9 cellular contexts compared by ENCODE assay signal in the genomic region with DNA sequence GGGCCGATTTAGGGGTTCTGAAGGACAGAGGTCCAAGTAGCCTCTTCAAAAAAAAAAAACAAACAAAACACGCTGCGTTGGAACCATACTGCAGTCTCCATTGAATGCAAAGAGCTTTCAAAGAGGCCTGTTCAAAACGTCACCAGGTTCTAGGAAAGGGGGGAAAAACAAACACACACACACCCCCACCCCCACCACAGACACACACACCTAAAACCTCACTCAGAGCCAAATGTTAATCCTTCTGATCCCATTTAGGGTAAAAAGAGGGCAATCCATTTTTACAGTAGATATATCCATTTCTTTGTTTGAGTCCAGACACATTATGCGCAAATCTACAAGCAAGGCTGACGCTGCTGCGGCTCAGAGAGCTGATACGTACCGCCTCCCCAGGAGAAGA. TPM values are rescaled to one million over a fixed set of nuclear protein-coding genes. Genes with fewer than 3 reads are reported as not detected.
DNase-seq lines count a peak whose midpoint lies in the region; ATAC-seq and TF ChIP-seq lines count a peak whose summit lies in the region.
"Had no signal": no experiment of that assay in that cellular context is flagged by ENCODE, and none has a peak within 500 bp of the region (broad histone marks: within the 10 kb centered on the region; RNA-seq: fewer than 3 reads in every experiment).

No MANE protein-coding gene starts in this region.

- H3K27me3 ChIP-seq in iPS-20b (ENCODE audit: insufficient read depth, low read length): peaks cover 32% of the 10 kb centered on the region
- H3K27me3 ChIP-seq in upper lobe of left lung: no peaks in the 10 kb centered on the region

- H3K9ac ChIP-seq in iPS-20b (ENCODE audit: low read depth, low read length): no peak overlapping the region

- TF ChIP-seq EP300 in upper lobe of left lung (IDR thresholded peaks at IDR 0.05): no peak

- H3K4me1 ChIP-seq in iPS-20b (ENCODE audit: insufficient read depth, low read length): no peaks in the 10 kb centered on the region
- peaks cover 0 to 6% (median 2%) of the 10 kb centered on the region in 4 donors for H3K4me1 ChIP-seq in upper lobe of left lung

- H3K9me3 Mint-ChIP-seq in activated naive CD4-positive, alpha-beta T cell treated with anti-CD3 and anti-CD28 coated beads, Interleukin-2, amount 50 U/mL, for 24 hours: no peaks in the 10 kb centered on the region
- H3K9me3 Mint-ChIP-seq in activated CD8-positive, alpha-beta T cell treated with anti-CD3 and anti-CD28 coated beads, Interleukin-2, amount 10 ng/mL, durations not matched to agents 7 days and 5 days (ENCODE audit: insufficient read depth): no peaks in the 10 kb centered on the region

- POLR2A ChIA-PET in activated CD8-positive, alpha-beta T cell treated with anti-CD3 and anti-CD28 coated beads, Interleukin-2, amount 10 ng/mL, durations not matched to agents 7 days and 5 days (lab: Charles Lee): interaction anchor here (1.3 to 1.9 kb wide), 4 partner anchors 21 to 88 kb away, joined by 3 to 16 read pairs (median 5); a partner anchor contains a TSS

- peaks cover 6% of the 10 kb centered on the region for H3K36me3 Mint-ChIP-seq in activated naive CD4-positive, alpha-beta T cell treated with anti-CD3 and anti-CD28 coated beads, Interleukin-2, amount 50 U/mL, for 24 hours
- H3K36me3 Mint-ChIP-seq in activated CD8-positive, alpha-beta T cell treated with anti-CD3 and anti-CD28 coated beads, Interleukin-2, amount 10 ng/mL, durations not matched to agents 7 days and 5 days (ENCODE audit: low read depth): peaks cover 12% of the 10 kb centered on the region

- H3K27ac Mint-ChIP-seq in activated naive CD4-positive, alpha-beta T cell treated with anti-CD3 and anti-CD28 coated beads, Interleukin-2, amount 50 U/mL, for 24 hours: no peak overlapping the region
- H3K27ac Mint-ChIP-seq in activated CD8-positive, alpha-beta T cell treated with anti-CD3 and anti-CD28 coated beads, Interleukin-2, amount 10 ng/mL, durations not matched to agents 7 days and 5 days: peak overlapping the region; percentile 93

- TF ChIP-seq CTCF in upper lobe of left lung (IDR thresholded peaks at IDR 0.05) (no peak), GM13976 (IDR thresholded peaks at IDR 0.05; ENCODE audit: borderline replicate concordance, control extremely low read depth, extremely low read depth, insufficient read depth, missing control alignments) (no peak)

- H3K4me3 Mint-ChIP-seq in activated naive CD4-positive, alpha-beta T cell treated with anti-CD3 and anti-CD28 coated beads, Interleukin-2, amount 50 U/mL, for 24 hours: peak overlapping the region; percentile 95
- peak overlapping the region; percentile 91 for H3K4me3 Mint-ChIP-seq in activated CD8-positive, alpha-beta T cell treated with anti-CD3 and anti-CD28 coated beads, Interleukin-2, amount 10 ng/mL, durations not matched to agents 7 days and 5 days

- TF ChIP-seq POLR2A in upper lobe of left lung (IDR thresholded peaks at IDR 0.05): no peak

- in situ Hi-C loops in GM13976 (cut with MboI; ENCODE audit: low sequenced_read_pairs, unreplicated experiment): no loop called here

- H3K27ac ChIP-seq in iPS-20b (ENCODE audit: low read length) (no peak overlapping the region), upper lobe of left lung (no peak overlapping the region)

- H3K27me3 Mint-ChIP-seq in activated naive CD4-positive, alpha-beta T cell treated with anti-CD3 and anti-CD28 coated beads, Interleukin-2, amount 50 U/mL, for 24 hours: no peaks in the 10 kb centered on the region
- H3K27me3 Mint-ChIP-seq in activated CD8-positive, alpha-beta T cell treated with anti-CD3 and anti-CD28 coated beads, Interleukin-2, amount 10 ng/mL, durations not matched to agents 7 days and 5 days (ENCODE audit: low read depth): no peaks in the 10 kb centered on the region

- H3K9me3 ChIP-seq in iPS-20b (ENCODE audit: insufficient read depth, low read depth, low read length) (no peaks in the 10 kb centered on the region), upper lobe of left lung (no peaks in the 10 kb centered on the region)

- H3K4me3 ChIP-seq in iPS-20b (ENCODE audit: low read length): peak overlapping the region; percentile 77
- peak overlapping the region in 3 of 4 donors; percentile 68 to 81 (median 71) for H3K4me3 ChIP-seq in upper lobe of left lung

- peaks cover 4% of the 10 kb centered on the region; the same call in 1 of the 2 replicates for H3K36me3 ChIP-seq in iPS-20b (ENCODE audit: insufficient read depth, low read depth, low read length)
- peaks cover 0 to 4% (median 0%) of the 10 kb centered on the region in 4 donors for H3K36me3 ChIP-seq in upper lobe of left lung

- CTCF ChIA-PET in activated CD8-positive, alpha-beta T cell treated with anti-CD3 and anti-CD28 coated beads, Interleukin-2, amount 10 ng/mL, durations not matched to agents 7 days and 5 days (lab: Charles Lee): no interaction called here

- H3K4me1 Mint-ChIP-seq in activated naive CD4-positive, alpha-beta T cell treated with anti-CD3 and anti-CD28 coated beads, Interleukin-2, amount 50 U/mL, for 24 hours: peaks cover 33% of the 10 kb centered on the region
- peaks cover 28% of the 10 kb centered on the region for H3K4me1 Mint-ChIP-seq in activated CD8-positive, alpha-beta T cell treated with anti-CD3 and anti-CD28 coated beads, Interleukin-2, amount 10 ng/mL, durations not matched to agents 7 days and 5 days (ENCODE audit: low read depth)

- ATAC-seq in activated CD8-positive, alpha-beta T cell treated with anti-CD3 and anti-CD28 coated beads, Interleukin-2, amount 10 ng/mL, durations not matched to agents 7 days and 5 days: no peak
- ATAC-seq in upper lobe of left lung (ENCODE audit: low FRiP score in 2 of 2): no peak

- WGBS in upper lobe of left lung, 2 donors: 26 to 42% methylated on average over 9 of the region's 9 CpGs

- no peak for DNase-seq in activated naive CD4-positive, alpha-beta T cell treated with Interleukin-2 at 50 U/mL for 16 hours
- no peak for DNase-seq in activated CD8-positive, alpha-beta T cell treated with anti-CD3 and anti-CD28 coated beads, Interleukin-2, amount 10 ng/mL, durations not matched to agents 7 days and 5 days
- DNase-seq in upper lobe of left lung: no peak
- no peak for DNase-seq in EL
- DNase-seq in NCI-H1048 (lab: John Stamatoyannopoulos, UW): no peak
- DNase-seq in GM13976 (ENCODE audit: low spot score): no peak
- DNase-seq: GF-D8 had no signal

RNA-seq across cellular contexts. Expression of a gene that starts 1.4 kb away (rescaled TPM):
- total RNA-seq in activated CD8-positive, alpha-beta T cell treated with anti-CD3 and anti-CD28 coated beads, Interleukin-2, amount 10 ng/mL, durations not matched to agents 7 days and 5 days: 10 to 100 TPM; 16.3 to 18.4 TPM
- 10 to 100 TPM in 1 of 6 donors, 1 to 10 TPM in 5; 3.9 to 10.5 (median 7.0) TPM for total RNA-seq in upper lobe of left lung

RNA-seq across cellular contexts. Expression of a gene that starts 30.4 kb away (rescaled TPM):
- total RNA-seq in activated CD8-positive, alpha-beta T cell treated with anti-CD3 and anti-CD28 coated beads, Interleukin-2, amount 10 ng/mL, durations not matched to agents 7 days and 5 days: 10 to 100 TPM; 91.8 to 93.9 TPM
- 10 to 100 TPM; 15.0 to 48.6 (median 40.8) TPM for total RNA-seq in upper lobe of left lung

RNA-seq across cellular contexts. Expression of a gene that starts 39.6 kb away (rescaled TPM):
- 10 to 100 TPM; 20.2 to 20.5 TPM for total RNA-seq in activated CD8-positive, alpha-beta T cell treated with anti-CD3 and anti-CD28 coated beads, Interleukin-2, amount 10 ng/mL, durations not matched to agents 7 days and 5 days
- total RNA-seq in upper lobe of left lung: 10 to 100 TPM; 22.1 to 55.5 (median 26.8) TPM
